ENCODE assay signal across 8 cellular contexts in the genomic region with DNA sequence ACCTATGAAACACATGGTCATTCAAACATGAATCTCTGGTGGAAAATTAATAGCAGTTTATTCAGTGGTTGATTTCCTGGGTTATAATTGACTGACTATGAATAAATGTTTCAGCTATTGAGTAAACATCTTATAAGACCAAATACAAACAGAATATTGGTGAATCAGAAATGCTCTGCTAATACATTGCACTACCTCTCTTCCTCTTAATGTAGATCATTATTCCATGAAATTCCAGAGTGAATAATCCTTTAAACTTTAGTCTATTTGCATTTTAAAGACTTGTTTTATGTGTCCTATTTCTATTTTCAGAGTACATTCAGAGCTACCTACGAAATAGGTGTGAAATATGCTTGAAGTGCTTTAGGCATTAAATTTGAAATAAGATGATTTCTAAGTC.
"Had no signal": no experiment of that assay in that cellular context is flagged by ENCODE, and none has a peak within 500 bp of the region (broad histone marks: within the 10 kb centered on the region; RNA-seq: fewer than 3 reads in every experiment).

No MANE protein-coding gene starts in this region.

- H3K27ac ChIP-seq: GM23248 had no signal

- H3K9me3 ChIP-seq: HAP-1 had no signal

- H3K9ac ChIP-seq: GM23248 had no signal

- H3K36me3 ChIP-seq: HAP-1 had no signal

- DNase-seq: GM23248, GOT3, H7, H9, HCEC 1CT, HFFc6 had no signal

- H3K9me3 Mint-ChIP-seq: H9 had no signal

- H3K27ac Mint-ChIP-seq: HFFc6 had no signal

- H3K4me3 ChIP-seq: GM23248, HAP-1 had no signal

- H2AFZ ChIP-seq: GM23248 had no signal

- ATAC-seq: HCT116 had no signal

- H3K4me3 Mint-ChIP-seq: H9, HFFc6 had no signal
